In the genomic region with DNA sequence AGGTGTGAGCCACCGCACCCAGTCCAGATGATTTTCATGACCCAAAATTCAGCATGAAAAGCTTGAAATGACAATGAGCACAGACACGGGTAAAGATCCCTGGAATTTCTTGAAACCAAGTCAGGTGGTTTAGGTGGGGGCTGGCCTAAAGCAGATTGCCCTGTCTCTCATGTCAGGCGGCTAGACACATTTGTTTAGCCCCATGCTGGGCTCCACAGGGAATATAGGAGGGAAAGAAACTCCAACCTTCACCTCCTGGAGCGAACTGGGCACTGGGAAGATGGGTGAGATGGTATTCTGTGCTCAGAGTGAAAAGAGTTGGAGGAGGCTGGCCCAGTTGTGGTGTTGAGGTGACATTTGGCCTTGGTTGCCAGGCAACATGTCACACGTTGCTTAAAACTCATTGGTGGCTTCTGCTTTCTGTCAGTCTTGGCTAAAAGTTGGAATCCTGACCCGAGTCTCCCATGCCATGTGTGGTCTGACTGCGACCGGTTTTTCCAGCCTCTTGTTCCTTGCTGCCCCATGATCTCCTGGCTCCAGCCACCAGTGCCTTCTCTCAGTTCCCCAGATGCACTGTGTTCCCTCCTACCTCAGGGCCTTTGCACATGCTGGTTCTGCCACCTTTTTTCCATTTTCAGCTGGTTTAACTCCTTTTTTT, we compare ENCODE assay signal across 2 cellular contexts.
A peak's percentile ranks its signal among the peaks of the same experiment; 100 is the strongest.
TF ChIP-seq lines count a peak whose summit lies in the region.

No MANE protein-coding gene starts in this region.

TF ChIP-seq in HepG2, 621 proteins besides CTCF, POLR2A, EP300 and RAD21:
- peak; percentile 45 for TF ChIP-seq RBM22 (optimal IDR thresholded peaks at IDR 0.05; ENCODE audit: low read length)
- no peak for TF ChIP-seq ZBTB38 (CRISPR knock-in tag; IDR thresholded peaks at IDR 0.05)

TF ChIP-seq in WTC11, 78 proteins besides CTCF, POLR2A, EP300 and RAD21:
- TF ChIP-seq, protein P1, sequence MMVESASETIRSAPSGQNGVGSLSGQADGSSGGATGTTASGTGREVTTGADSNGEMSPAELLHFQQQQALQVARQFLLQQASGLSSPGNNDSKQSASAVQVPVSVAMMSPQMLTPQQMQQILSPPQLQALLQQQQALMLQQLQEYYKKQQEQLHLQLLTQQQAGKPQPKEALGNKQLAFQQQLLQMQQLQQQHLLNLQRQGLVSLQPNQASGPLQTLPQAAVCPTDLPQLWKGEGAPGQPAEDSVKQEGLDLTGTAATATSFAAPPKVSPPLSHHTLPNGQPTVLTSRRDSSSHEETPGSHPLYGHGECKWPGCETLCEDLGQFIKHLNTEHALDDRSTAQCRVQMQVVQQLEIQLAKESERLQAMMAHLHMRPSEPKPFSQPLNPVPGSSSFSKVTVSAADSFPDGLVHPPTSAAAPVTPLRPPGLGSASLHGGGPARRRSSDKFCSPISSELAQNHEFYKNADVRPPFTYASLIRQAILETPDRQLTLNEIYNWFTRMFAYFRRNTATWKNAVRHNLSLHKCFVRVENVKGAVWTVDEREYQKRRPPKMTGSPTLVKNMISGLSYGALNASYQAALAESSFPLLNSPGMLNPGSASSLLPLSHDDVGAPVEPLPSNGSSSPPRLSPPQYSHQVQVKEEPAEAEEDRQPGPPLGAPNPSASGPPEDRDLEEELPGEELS (CRISPR knock-in tag; IDR thresholded peaks at IDR 0.05), result no peak
- TF ChIP-seq FOXP1 (CRISPR knock-in tag; IDR thresholded peaks at IDR 0.05; ENCODE audit: borderline replicate concordance) (no peak), ZNF138 (CRISPR knock-in tag; conservative IDR thresholded peaks at IDR 0.05) (no peak), GTF2I (CRISPR knock-in tag; conservative IDR thresholded peaks at IDR 0.05) (0 out of 2 replicates have a peak, but pooled peaks have one; percentile 50), IRF2 (CRISPR knock-in tag; IDR thresholded peaks at IDR 0.05; ENCODE audit: borderline replicate concordance, low read depth) (no peak), NR3C1 (CRISPR knock-in tag; conservative IDR thresholded peaks at IDR 0.05; ENCODE audit: low read depth) (no peak), EMX1 (CRISPR knock-in tag; IDR thresholded peaks at IDR 0.05) (no peak)
